ENCODE assay signal across 8 cellular contexts in the genomic region with DNA sequence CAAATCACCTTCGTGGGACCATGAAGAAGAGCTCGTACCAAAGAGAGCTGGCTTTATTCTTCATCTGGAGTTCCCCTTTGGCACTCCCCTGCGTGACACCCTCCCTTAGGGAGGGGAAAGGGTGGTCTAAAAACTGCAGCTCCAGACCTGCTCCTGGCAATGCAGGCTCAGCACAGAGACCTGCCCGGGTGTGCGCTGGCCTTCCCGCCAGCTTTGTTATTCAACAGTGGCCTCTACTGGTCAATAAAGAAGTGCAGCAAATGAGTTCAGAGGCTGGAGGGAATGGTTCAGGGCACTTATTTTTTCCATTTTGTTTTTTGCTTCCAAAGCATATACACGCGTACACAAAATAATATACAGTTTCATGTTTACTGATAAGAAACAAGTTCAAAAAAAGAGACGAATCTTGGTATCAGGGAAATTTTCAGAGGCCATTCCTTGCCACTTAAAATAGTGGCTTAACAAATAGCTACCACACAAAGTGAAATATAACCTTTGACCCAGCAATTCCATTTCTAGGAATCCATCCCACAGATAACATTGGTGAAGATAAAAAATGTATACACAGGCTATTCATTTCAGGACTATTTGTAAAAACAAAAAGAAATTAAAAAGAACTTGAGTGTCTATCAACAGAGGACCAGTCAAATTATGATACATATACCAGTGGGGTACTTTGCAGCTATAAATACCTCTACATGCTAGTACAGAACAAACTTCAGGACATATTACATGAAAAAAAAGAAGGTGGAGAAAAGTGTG. TPM values are rescaled to one million over a fixed set of nuclear protein-coding genes. Genes with fewer than 3 reads are reported as not detected.
DNase-seq lines count a peak whose midpoint lies in the region; ATAC-seq, FAIRE-seq and TF ChIP-seq lines count a peak whose summit lies in the region.

No MANE protein-coding gene starts in this region.

- FAIRE-seq in D721Med (lab: Jason Lieb, UNC) = no peak

- no peak overlapping the region for H3K27ac Mint-ChIP-seq in stimulated activated naive B cell treated with anti-CD40 and anti-IgM and Interleukin-4, amounts not matched to agents 10 μg/mL and 1 μg/mL and 100 μg/mL, for 72 hours

- peaks cover 24 to 45% of the 10 kb centered on the region in 2 donors for H3K36me3 Mint-ChIP-seq in stimulated activated naive B cell treated with anti-CD40 and anti-IgM and Interleukin-4, amounts not matched to agents 10 μg/mL and 1 μg/mL and 100 μg/mL, for 72 hours

- no peaks in the 10 kb centered on the region for H3K9me3 Mint-ChIP-seq in stimulated activated naive B cell treated with anti-CD40 and anti-IgM and Interleukin-4, amounts not matched to agents 10 μg/mL and 1 μg/mL and 100 μg/mL, for 72 hours

- no peaks in the 10 kb centered on the region for H3K27me3 Mint-ChIP-seq in stimulated activated naive B cell treated with anti-CD40 and anti-IgM and Interleukin-4, amounts not matched to agents 10 μg/mL and 1 μg/mL and 100 μg/mL, for 72 hours

- peaks cover 3% of the 10 kb centered on the region; the same call in 1 of the 2 replicates for H3K36me3 ChIP-seq in H7 (replicated peaks; ENCODE audit: control insufficient read depth, insufficient read depth, low read length)

- peak; percentile 61 for DNase-seq in D721Med (ENCODE audit: insufficient read length, low spot score)
- peak; percentile 91 for DNase-seq in H7
- DNase-seq in NCI-H2107 (lab: John Stamatoyannopoulos, UW) = peak; percentile 76
- peak; percentile 46 for DNase-seq in UCSD-AML1 (lab: John Stamatoyannopoulos, UW; ENCODE audit: unreplicated experiment)
- peak; percentile 77 for DNase-seq in cerebellum (ENCODE audit: low spot score)
- peak; percentile 86 for DNase-seq in left kidney (ENCODE audit: low read depth, low spot score)
- peak; percentile 30 for DNase-seq in stimulated activated naive B cell treated with anti-CD40 and anti-IgM and Interleukin-4, amounts not matched to agents 10 μg/mL and 1 μg/mL and 100 μg/mL, for 72 hours

- peak overlapping the region in 1 of 2 donors; percentile 33 for H3K4me3 Mint-ChIP-seq in stimulated activated naive B cell treated with anti-CD40 and anti-IgM and Interleukin-4, amounts not matched to agents 10 μg/mL and 1 μg/mL and 100 μg/mL, for 72 hours

- peak; percentile 69 for TF ChIP-seq CTCF in D721Med (IDR thresholded peaks at IDR 0.05; ENCODE audit: insufficient read depth, missing control alignments)

- H3K27me3 ChIP-seq in H7 (ENCODE audit: control insufficient read depth, insufficient read depth, low read length) = no peaks in the 10 kb centered on the region

- H3K4me3 ChIP-seq in H7 (ENCODE audit: insufficient read depth, low read depth, low read length) = no peak overlapping the region

- peaks cover 30 to 62% of the 10 kb centered on the region in 2 donors for H3K4me1 Mint-ChIP-seq in stimulated activated naive B cell treated with anti-CD40 and anti-IgM and Interleukin-4, amounts not matched to agents 10 μg/mL and 1 μg/mL and 100 μg/mL, for 72 hours

- ATAC-seq in stimulated activated naive B cell treated with anti-CD40 and anti-IgM and Interleukin-4, amounts not matched to agents 10 μg/mL and 1 μg/mL and 100 μg/mL, for 72 hours (replicated peaks) = peak; percentile 88 to 92
- no peak for ATAC-seq in HG02623 (IDR thresholded peaks at IDR 0.05; ENCODE audit: unreplicated experiment)

RNA-seq across cellular contexts. Expression of a gene that starts 8.2 kb away (rescaled TPM):
- 66.4 and 76.8 TPM in 2 replicates for total RNA-seq in H7 (2014; rRNA removed; shearing (Covaris generic))
- 102 TPM for total RNA-seq in cerebellum

RNA-seq across cellular contexts. Expression of a gene that starts 24.4 kb away (rescaled TPM):
- total RNA-seq in H7 (2014; rRNA removed; shearing (Covaris generic)) = 80.8 and 91.1 TPM in 2 replicates
- total RNA-seq in cerebellum = 43.8 TPM

Comparison
In these comparisons a context has a peak if more than half of its experiments do, and no peak if none do; other contexts are left out.
1. DNase-seq: peak in every context shown above with its lines; median percentile 91 in H7; 86 in left kidney; 77 in cerebellum; 76 in NCI-H2107; 61 in D721Med; 46 in UCSD-AML1; 30 in stimulated activated naive B cell treated with anti-CD40 and anti-IgM and Interleukin-4, amounts not matched to agents 10 μg/mL and 1 μg/mL and 100 μg/mL, for 72 hours.